In the genomic region with DNA sequence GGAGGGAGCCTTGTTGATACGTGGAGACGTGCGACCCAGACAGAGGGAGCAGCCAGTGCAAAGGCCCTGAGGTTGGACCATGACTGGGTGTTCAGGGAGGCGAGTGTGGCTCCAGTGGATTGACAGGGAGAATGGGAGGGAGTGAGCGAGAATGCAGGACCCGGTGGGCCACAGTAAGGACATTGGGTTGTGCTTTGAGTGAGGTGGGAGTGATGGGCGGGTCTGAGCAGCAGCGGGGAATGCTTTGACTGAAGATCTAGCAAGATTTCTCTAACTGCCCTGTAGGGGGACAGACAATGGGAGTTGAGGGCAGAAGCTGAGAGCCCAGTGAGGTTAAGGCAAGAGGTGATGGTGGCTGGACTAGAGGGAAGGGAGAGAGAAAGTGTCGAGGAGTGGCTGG, we compare ENCODE assay signal across 14 cellular contexts. TPM values are rescaled to one million over a fixed set of nuclear protein-coding genes. Genes with fewer than 3 reads are reported as not detected.
DNase-seq lines count a peak whose midpoint lies in the region; ATAC-seq, FAIRE-seq and TF ChIP-seq lines count a peak whose summit lies in the region.
"Had no signal": no experiment of that assay in that cellular context is flagged by ENCODE, and none has a peak within 500 bp of the region (broad histone marks: within the 10 kb centered on the region; RNA-seq: fewer than 3 reads in every experiment).

No MANE protein-coding gene starts in this region.

- peak; percentile 68 for TF ChIP-seq CTCF in H9 (conservative IDR thresholded peaks at IDR 0.05)
- 0 out of 2 replicates have a peak, but pooled peaks have one; percentile 30 for TF ChIP-seq CTCF in WERI-Rb-1 (IDR thresholded peaks at IDR 0.05; ENCODE audit: low read depth, low read length)
- TF ChIP-seq CTCF in D721Med (IDR thresholded peaks at IDR 0.05; ENCODE audit: insufficient read depth, missing control alignments), result no peak

- H3K4ac ChIP-seq in H9 (ENCODE audit: low read depth, low read length), result no peak overlapping the region

- no peaks in the 10 kb centered on the region for H3K9me3 Mint-ChIP-seq in H9

- no peaks in the 10 kb centered on the region for H3K36me3 ChIP-seq in WERI-Rb-1
- H3K36me3 ChIP-seq: heart left ventricle, tibial artery had no signal

- WGBS in H9 (ENCODE audit: extremely low coverage, insufficient read length, low lambda C conversion rate), result no CpG with 5 or more reads among the region's 9 CpGs

- H3K4me3 Mint-ChIP-seq in H9, result no peak overlapping the region

- H3K23me2 ChIP-seq in H9 (ENCODE audit: insufficient read length, low read depth, low read length, poor library complexity, severe bottlenecking), result no peaks in the 10 kb centered on the region

- H3K9me3 ChIP-seq in H9 (ENCODE audit: control insufficient read depth, low read depth, low read length), result no peaks in the 10 kb centered on the region
- no peaks in the 10 kb centered on the region for H3K9me3 ChIP-seq in WERI-Rb-1 (ENCODE audit: severe bottlenecking)
- H3K9me3 ChIP-seq: heart left ventricle, tibial artery had no signal

- no peak overlapping the region for H3K4me3 ChIP-seq in WERI-Rb-1 (ENCODE audit: low read depth, low read length)
- H3K4me3 ChIP-seq: heart left ventricle, tibial artery had no signal

- H2BK5ac ChIP-seq in H9 (ENCODE audit: insufficient read length, low read length), result no peak overlapping the region

- no peak overlapping the region for H3K9ac ChIP-seq in H9 (ENCODE audit: extremely low read depth, insufficient read length, low read length)

- no peak for ATAC-seq in HG03520 (IDR thresholded peaks at IDR 0.05; ENCODE audit: unreplicated experiment)
- ATAC-seq: heart left ventricle had no signal

- no peaks in the 10 kb centered on the region for H3K36me3 Mint-ChIP-seq in H9 (ENCODE audit: insufficient read depth in 1 of 3, low read depth in 3 of 3)

- H3K79me1 ChIP-seq in H9 (ENCODE audit: insufficient read depth, low read depth, low read length, poor library complexity, severe bottlenecking), result no peaks in the 10 kb centered on the region

- H3K23ac ChIP-seq in H9 (ENCODE audit: insufficient read length, low read depth, low read length), result no peak overlapping the region

- H2BK120ac ChIP-seq in H9 (ENCODE audit: low read depth, low read length, poor library complexity, severe bottlenecking), result no peak overlapping the region

- DNase-seq in EH (ENCODE audit: low read depth), result peak; percentile 7
- peak; percentile 84 for DNase-seq in H9
- DNase-seq in WERI-Rb-1, result no peak
- DNase-seq in islet precursor cell, result peak; percentile 80
- no peak for DNase-seq in SKM-1 (lab: John Stamatoyannopoulos, UW; ENCODE audit: unreplicated experiment)
- DNase-seq in mesenteric fat pad (ENCODE audit: low spot score), result no peak
- DNase-seq in D721Med (ENCODE audit: insufficient read length, low spot score), result no peak
- DNase-seq: heart left ventricle; NCI-H1694; SHP77 treated with DMSO at 0.1 percent for 48 hours; stimulated activated CD4-positive, alpha-beta T cell treated with anti-CD3 and anti-CD28 coated beads, Interleukin-4, amount 100 ng/mL, for 4 hours; tibial artery had no signal

- no peak overlapping the region for H4K91ac ChIP-seq in H9 (ENCODE audit: insufficient read length, low read depth, low read length)

- no peak overlapping the region for H2BK20ac ChIP-seq in H9 (ENCODE audit: low read depth, low read length, poor library complexity, severe bottlenecking)

- H3K56ac ChIP-seq in H9 (ENCODE audit: insufficient read length, low read depth, low read length), result no peak overlapping the region

- no peak overlapping the region for H4K5ac ChIP-seq in H9 (ENCODE audit: insufficient read length, low read depth, low read length)

- H3K4me1 ChIP-seq in H9 (ENCODE audit: insufficient read depth, low read length), result no peaks in the 10 kb centered on the region
- H3K4me1 ChIP-seq: heart left ventricle, tibial artery had no signal

- peaks cover 5 to 15% of the 10 kb centered on the region in 2 experiments; a peak in 3 of 4 replicates for H3K4me1 Mint-ChIP-seq in H9

- no peak for FAIRE-seq in D721Med (lab: Jason Lieb, UNC)

- H4K20me1 ChIP-seq in H9 (ENCODE audit: control insufficient read depth, insufficient read depth, insufficient read length), result no peaks in the 10 kb centered on the region

- no peak overlapping the region for H4K8ac ChIP-seq in H9 (replicated peaks; ENCODE audit: insufficient read length, low read depth, low read length)

- no peak overlapping the region for H3T11ph ChIP-seq in H9 (ENCODE audit: low read length)

- no peak overlapping the region for H2AFZ ChIP-seq in H9 (ENCODE audit: low read length)

- H3K27me3 ChIP-seq in H9 (ENCODE audit: insufficient read depth, low read length), result no peaks in the 10 kb centered on the region; the same call in 1 of the 2 replicates
- no peaks in the 10 kb centered on the region for H3K27me3 ChIP-seq in WERI-Rb-1 (ENCODE audit: insufficient read depth, low read depth, severe bottlenecking)

- H3K27ac ChIP-seq in H9 (ENCODE audit: insufficient read length, low read depth, low read length), result no peak overlapping the region
- no peak overlapping the region for H3K27ac ChIP-seq in WERI-Rb-1
- H3K27ac ChIP-seq: heart left ventricle, tibial artery had no signal

- H2BK15ac ChIP-seq in H9 (ENCODE audit: low read depth, low read length), result no peak overlapping the region

- H3K79me2 ChIP-seq in H9 (ENCODE audit: insufficient read depth, low read length), result no peaks in the 10 kb centered on the region

- no peak overlapping the region for H3K18ac ChIP-seq in H9 (ENCODE audit: insufficient read length, low read depth, low read length)

- H3K14ac ChIP-seq in H9 (ENCODE audit: insufficient read depth, low read length), result no peak overlapping the region

- H3K27me3 Mint-ChIP-seq in H9 (ENCODE audit: low read depth), result peaks cover 16% of the 10 kb centered on the region

- no peak overlapping the region for H2AK5ac ChIP-seq in H9 (ENCODE audit: insufficient read length, low read length)

- no peak overlapping the region for H2BK12ac ChIP-seq in H9 (ENCODE audit: insufficient read length, low read depth, low read length)

- H3K27ac Mint-ChIP-seq in H9, result peak overlapping the region in 1 of 3 experiments; percentile 71; a peak in 3 of 7 replicates

- no peak overlapping the region for H3K4me2 ChIP-seq in H9 (ENCODE audit: insufficient read depth, insufficient read length, low read length)

RNA-seq across cellular contexts. Expression of gene NANOS2, which starts 7.7 kb away (rescaled TPM):
- total RNA-seq in H9 (2021), result not detected in 2 replicates
- total RNA-seq in mesenteric fat pad, result not detected
- total RNA-seq: cardiac septum, heart left ventricle had no signal

RNA-seq across cellular contexts. Expression of gene MYPOP, which starts 19.9 kb away (rescaled TPM):
- total RNA-seq in H9 (2021), result 9.0 and 9.5 TPM in 2 replicates
- total RNA-seq in mesenteric fat pad, result 10.2 TPM

RNA-seq across cellular contexts. Expression of gene IRF2BP1, which starts 36.3 kb away (rescaled TPM):
- total RNA-seq in H9 (2021), result 28.2 and 29.3 TPM in 2 replicates
- 14.0 TPM for total RNA-seq in mesenteric fat pad

RNA-seq across cellular contexts. Expression of gene NOVA2, which starts 51.4 kb away (rescaled TPM):
- total RNA-seq in H9 (2021) (8.8 and 8.9 TPM in 2 replicates), mesenteric fat pad (15.4 TPM)

RNA-seq across cellular contexts. Expression of gene FOXA3, which starts 58.2 kb away (rescaled TPM):
- total RNA-seq in H9 (2021) (22.2 and 24.9 TPM in 2 replicates), mesenteric fat pad (not detected)
- total RNA-seq: cardiac septum, heart left ventricle had no signal

Comparison
In these comparisons a context has a peak if more than half of its experiments do, and no peak if none do; other contexts are left out.
1. DNase-seq: peak in EH (single experiment), H9 (single experiment) and islet precursor cell (single experiment); none in WERI-Rb-1 (single experiment), SKM-1 (single experiment), mesenteric fat pad (single experiment) and D721Med (single experiment).